ENCODE assay signal across 24 cellular contexts in genomic region chr12:93292213-93292612, GRCh38.
A peak's percentile ranks its signal among the peaks of the same experiment; 100 is the strongest.
DNase-seq lines count a peak whose midpoint lies in the region; ATAC-seq, FAIRE-seq and TF ChIP-seq lines count a peak whose summit lies in the region.
"Had no signal": no experiment of that assay in that cellular context is flagged by ENCODE, and none has a peak within 500 bp of the region (broad histone marks: within the 10 kb centered on the region; RNA-seq: fewer than 3 reads in every experiment).

No MANE protein-coding gene starts in this region.

- CTCF ChIA-PET in HepG2 (lab: Yijun Ruan, JAX; ENCODE audit: low intra/inter-chr PET ratio, low total read pairs), result no interaction called here

- TF ChIP-seq CTCF in HepG2 (CRISPR knock-in tag; IDR thresholded peaks at IDR 0.05) (no peak), right lobe of liver (IDR thresholded peaks at IDR 0.05) (no peak), endodermal cell (conservative IDR thresholded peaks at IDR 0.05) (no peak), osteoblast (IDR thresholded peaks at IDR 0.05; ENCODE audit: extremely low read depth, low read depth, low read length) (no peak)

- intact Hi-C loops in HepG2 (cut with micrococcal nuclease; ENCODE audit: unreplicated experiment), result no loop called here
- intact Hi-C loops in right lobe of liver (cut with DNase I), result no loop called here

- H3K4me3 Mint-ChIP-seq in endodermal cell, result no peak overlapping the region
- H3K4me3 Mint-ChIP-seq: B cell; CD4-positive, alpha-beta T cell; CD8-positive, alpha-beta T cell had no signal

- POLR2A ChIA-PET in HepG2 (lab: Yijun Ruan, JAX), result no interaction called here

- H3K79me2 ChIP-seq in HepG2 (ENCODE audit: insufficient read depth, low read length) (no peaks in the 10 kb centered on the region), osteoblast (ENCODE audit: insufficient read depth, low read length) (no peaks in the 10 kb centered on the region)

- H3K27me3 ChIP-seq in HepG2 (ENCODE audit: control insufficient read depth in 1 of 2, insufficient read depth in 2 of 2, low read length in 2 of 2), result no peaks in the 10 kb centered on the region
- no peaks in the 10 kb centered on the region for H3K27me3 ChIP-seq in right lobe of liver
- H3K27me3 ChIP-seq in endodermal cell (ENCODE audit: control insufficient read depth, insufficient read depth, low read length, poor library complexity, severe bottlenecking), result no peaks in the 10 kb centered on the region
- no peaks in the 10 kb centered on the region for H3K27me3 ChIP-seq in osteoblast (ENCODE audit: insufficient read depth, low read length)
- H3K27me3 ChIP-seq: BLaER1 treated with 17β-estradiol and CSF1 and Interleukin-3, amounts not matched to agents 10 nM and 100 nM had no signal

- no peaks in the 10 kb centered on the region for H3K9me3 ChIP-seq in HepG2 (ENCODE audit: low read length)
- no peaks in the 10 kb centered on the region for H3K9me3 ChIP-seq in right lobe of liver
- H3K9me3 ChIP-seq in endodermal cell (ENCODE audit: control insufficient read depth, low read length), result peaks cover 8% of the 10 kb centered on the region
- no peaks in the 10 kb centered on the region for H3K9me3 ChIP-seq in osteoblast (ENCODE audit: low read depth, low read length)
- H3K9me3 ChIP-seq: A549 had no signal

- no peak overlapping the region for H3K9ac ChIP-seq in HepG2 (ENCODE audit: insufficient read depth, low read depth, low read length)
- no peak overlapping the region for H3K9ac ChIP-seq in endodermal cell (ENCODE audit: extremely low read depth, low read length, poor library complexity, severe bottlenecking)
- H3K9ac ChIP-seq: BLaER1 treated with 17β-estradiol and CSF1 and Interleukin-3, amounts not matched to agents 10 nM and 100 nM had no signal

- no peak for TF ChIP-seq RAD21 in HepG2 (CRISPR knock-in tag; IDR thresholded peaks at IDR 0.05)

- H3K27me3 Mint-ChIP-seq in endodermal cell (ENCODE audit: insufficient read depth), result no peaks in the 10 kb centered on the region
- H3K27me3 Mint-ChIP-seq: CD4-positive, alpha-beta T cell had no signal

- H4K20me1 ChIP-seq in HepG2 (ENCODE audit: insufficient read depth, low read length), result no peaks in the 10 kb centered on the region
- H4K20me1 ChIP-seq in osteoblast (ENCODE audit: insufficient read depth, low read length), result no peaks in the 10 kb centered on the region
- H4K20me1 ChIP-seq: BLaER1 treated with 17β-estradiol and CSF1 and Interleukin-3, amounts not matched to agents 10 nM and 100 nM had no signal

- in situ Hi-C loops in HepG2 (cut with HindIII; ENCODE audit: extremely low pct_ligation_motif_present, low pct_unique_long_range_greater_than_20kb), result no loop called here

- H3K4me3 ChIP-seq in HepG2 (replicated peaks in 1 of 3; ENCODE audit: insufficient read depth in 1 of 3, low read depth in 2 of 3, low read length in 3 of 3) (peak overlapping the region in 1 of 3 experiments; percentile 15; a peak in 1 of 6 replicates), right lobe of liver (no peak overlapping the region), endodermal cell (ENCODE audit: low read length) (no peak overlapping the region), osteoblast (ENCODE audit: insufficient read depth, low read length) (no peak overlapping the region)
- H3K4me3 ChIP-seq: A549; BLaER1 treated with 17β-estradiol and CSF1 and Interleukin-3, amounts not matched to agents 10 nM and 100 nM; GM12878 had no signal

- H3K4me1 Mint-ChIP-seq in endodermal cell, result peaks cover 20% of the 10 kb centered on the region

- peak overlapping the region; percentile 12 for H3K27ac ChIP-seq in HepG2 (ENCODE audit: extremely low read length, insufficient read depth, low read length)
- H3K27ac ChIP-seq in right lobe of liver, result no peak overlapping the region
- no peak overlapping the region for H3K27ac ChIP-seq in endodermal cell (ENCODE audit: low read depth, low read length)
- no peak overlapping the region for H3K27ac ChIP-seq in osteoblast (ENCODE audit: low read depth, low read length)
- H3K27ac ChIP-seq: 22Rv1; A549; BLaER1 treated with 17β-estradiol and CSF1 and Interleukin-3, amounts not matched to agents 10 nM and 100 nM; C4-2B had no signal

- TF ChIP-seq EP300 in HepG2 (IDR thresholded peaks at IDR 0.05; ENCODE audit: low read depth in 2 of 2, low read length in 2 of 2) (no peak), HepG2 (CRISPR knock-in tag; IDR thresholded peaks at IDR 0.05; ENCODE audit: borderline replicate concordance) (no peak)

- no peak for FAIRE-seq in HepG2 (lab: Jason Lieb, UNC)
- FAIRE-seq: A549, D721Med, GM12878, GM12892, GM18507, GM19239 had no signal

- peak overlapping the region; percentile 23; the same call in 1 of the 2 replicates for H3K4me2 ChIP-seq in HepG2 (ENCODE audit: low read depth, low read length)
- H3K4me2 ChIP-seq in osteoblast (ENCODE audit: insufficient read depth, low read length), result no peak overlapping the region
- H3K4me2 ChIP-seq: A549; BLaER1 treated with 17β-estradiol and CSF1 and Interleukin-3, amounts not matched to agents 10 nM and 100 nM had no signal

- no peak overlapping the region for H3K27ac Mint-ChIP-seq in endodermal cell
- H3K27ac Mint-ChIP-seq: B cell; CD4-positive, alpha-beta T cell; CD8-positive, alpha-beta T cell had no signal

- BruUV-seq in HepG2 (replicated peaks; lab: Mats Ljungman, UMichigan), result no TSS peak

- H3K4me1 ChIP-seq in HepG2 (ENCODE audit: insufficient read depth, low read length), result peaks cover 55% of the 10 kb centered on the region
- H3K4me1 ChIP-seq in right lobe of liver, result no peaks in the 10 kb centered on the region
- H3K4me1 ChIP-seq in endodermal cell (ENCODE audit: control insufficient read depth, insufficient read depth, low read length), result no peaks in the 10 kb centered on the region
- no peaks in the 10 kb centered on the region for H3K4me1 ChIP-seq in osteoblast (ENCODE audit: insufficient read depth, low read length)

- no peak overlapping the region for H2AFZ ChIP-seq in HepG2 (ENCODE audit: low read length)
- H2AFZ ChIP-seq in osteoblast (ENCODE audit: low read length), result no peak overlapping the region

- H3K36me3 Mint-ChIP-seq in endodermal cell (ENCODE audit: low read depth), result peaks cover 6% of the 10 kb centered on the region
- H3K36me3 Mint-ChIP-seq: CD8-positive, alpha-beta T cell had no signal

- TF ChIP-seq POLR2A in HepG2 (IDR thresholded peaks at IDR 0.05; ENCODE audit: insufficient read depth in 1 of 2, low read depth in 2 of 2, low read length in 2 of 2), result no peak
- TF ChIP-seq POLR2A in right lobe of liver (IDR thresholded peaks at IDR 0.05), result no peak

- ATAC-seq in HepG2 (no peak), right lobe of liver (no peak), GM19351 (IDR thresholded peaks at IDR 0.05; ENCODE audit: unreplicated experiment) (no peak), GM19035 (IDR thresholded peaks at IDR 0.05; ENCODE audit: unreplicated experiment) (no peak)
- ATAC-seq: A549; CD8-positive, alpha-beta T cell; GM12878 had no signal

- H3K36me3 ChIP-seq in HepG2 (replicated peaks in 1 of 2; ENCODE audit: control insufficient read depth in 1 of 2, insufficient read depth in 2 of 2, low read length in 2 of 2) (no peaks in the 10 kb centered on the region), right lobe of liver (no peaks in the 10 kb centered on the region), endodermal cell (ENCODE audit: control insufficient read depth, insufficient read depth, low read length) (no peaks in the 10 kb centered on the region), osteoblast (ENCODE audit: insufficient read depth, low read length) (no peaks in the 10 kb centered on the region)
- H3K36me3 ChIP-seq: BLaER1 treated with 17β-estradiol and CSF1 and Interleukin-3, amounts not matched to agents 10 nM and 100 nM had no signal

- H3K9me3 Mint-ChIP-seq in endodermal cell, result peaks cover 17% of the 10 kb centered on the region
- H3K9me3 Mint-ChIP-seq: CD4-positive, alpha-beta T cell; CD8-positive, alpha-beta T cell had no signal

- DNase-seq in HepG2 (ENCODE audit: low spot score) (no peak), right lobe of liver (no peak), endodermal cell (peak; percentile 5), osteoblast (ENCODE audit: insufficient read length, low spot score, missing footprints) (peak; percentile 30), DMS53 treated with DMSO at 0.1 percent for 48 hours (lab: John Stamatoyannopoulos, UW; ENCODE audit: unreplicated experiment) (no peak)
- DNase-seq: AML-193; Calu3; CD4-positive, alpha-beta T cell; CD8-positive, alpha-beta T cell; DMS79; DND-41; GDM1 had no signal

- 97% methylated on average over 6 of the region's 6 CpGs for WGBS in HepG2 (ENCODE audit: low lambda C conversion rate)
- 92% methylated on average over 1 of the region's 6 CpGs for WGBS in right lobe of liver (ENCODE audit: insufficient coverage, low coverage, low lambda C conversion rate, missing lambda C conversion rate)
- 88 to 95% methylated on average over 3 to 6 of the region's 6 CpGs for WGBS in endodermal cell (ENCODE audit: insufficient coverage in 1 of 2, insufficient read length in 1 of 2), 2 experiments

TF ChIP-seq in HepG2, 621 proteins besides CTCF, POLR2A, EP300 and RAD21 (continues in another document):
- TF ChIP-seq ZNF562 (CRISPR knock-in tag; IDR thresholded peaks at IDR 0.05; ENCODE audit: borderline replicate concordance), result no peak
- TF ChIP-seq, protein P1, sequence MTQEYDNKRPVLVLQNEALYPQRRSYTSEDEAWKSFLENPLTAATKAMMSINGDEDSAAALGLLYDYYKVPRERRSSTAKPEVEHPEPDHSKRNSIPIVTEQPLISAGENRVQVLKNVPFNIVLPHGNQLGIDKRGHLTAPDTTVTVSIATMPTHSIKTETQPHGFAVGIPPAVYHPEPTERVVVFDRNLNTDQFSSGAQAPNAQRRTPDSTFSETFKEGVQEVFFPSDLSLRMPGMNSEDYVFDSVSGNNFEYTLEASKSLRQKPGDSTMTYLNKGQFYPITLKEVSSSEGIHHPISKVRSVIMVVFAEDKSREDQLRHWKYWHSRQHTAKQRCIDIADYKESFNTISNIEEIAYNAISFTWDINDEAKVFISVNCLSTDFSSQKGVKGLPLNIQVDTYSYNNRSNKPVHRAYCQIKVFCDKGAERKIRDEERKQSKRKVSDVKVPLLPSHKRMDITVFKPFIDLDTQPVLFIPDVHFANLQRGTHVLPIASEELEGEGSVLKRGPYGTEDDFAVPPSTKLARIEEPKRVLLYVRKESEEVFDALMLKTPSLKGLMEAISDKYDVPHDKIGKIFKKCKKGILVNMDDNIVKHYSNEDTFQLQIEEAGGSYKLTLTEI (CRISPR knock-in tag; conservative IDR thresholded peaks at IDR 0.05), result no peak
- TF ChIP-seq ZMYM3 (CRISPR knock-in tag; IDR thresholded peaks at IDR 0.05), result peak; percentile 44; the same call in 1 of the 2 replicates
- TF ChIP-seq CHD4 (IDR thresholded peaks at IDR 0.05; ENCODE audit: borderline replicate concordance, low read length), result 0 out of 2 replicates have a peak, but pooled peaks have one; percentile 26
- TF ChIP-seq HCFC1 (IDR thresholded peaks at IDR 0.05; ENCODE audit: low read depth, low read length), result no peak
- TF ChIP-seq HHEX (CRISPR knock-in tag; IDR thresholded peaks at IDR 0.05), result no peak

Comparison
In these comparisons a context has a peak if more than half of its experiments do, and no peak if none do; other contexts are left out.
1. DNase-seq: peak in endodermal cell (single experiment) and osteoblast (single experiment); none in HepG2 (single experiment), right lobe of liver (0 of 3) and DMS53 treated with DMSO at 0.1 percent for 48 hours (single experiment).